In genomic region chr6:163603395-163603794, GRCh38 we compare ENCODE assay signal across 37 cellular contexts.
"Had no signal": no experiment of that assay in that cellular context is flagged by ENCODE, and none has a peak within 500 bp of the region (broad histone marks: within the 10 kb centered on the region; RNA-seq: fewer than 3 reads in every experiment).

No MANE protein-coding gene starts in this region.

- H3K36me3 ChIP-seq: adrenal gland, breast epithelium, cardiac muscle cell, colonic mucosa, gastrocnemius medialis, heart left ventricle, WERI-Rb-1 had no signal

- ATAC-seq: activated CD4-positive, alpha-beta T cell treated with anti-CD3 and anti-CD28 coated beads for 36 hours; activated CD8-positive, alpha-beta memory T cell treated with anti-CD3 and anti-CD28 coated beads, Interleukin-2, amount 10 ng/mL, durations not matched to agents 7 days and 5 days; activated CD8-positive, alpha-beta T cell treated with anti-CD3 and anti-CD28 coated beads, Interleukin-2, amount 10 ng/mL, durations not matched to agents 7 days and 5 days; activated naive CD8-positive, alpha-beta T cell treated with anti-CD3 and anti-CD28 coated beads, Interleukin-2, amount 50 U/mL, for 24 hours; body of pancreas; esophagus mucosa; foreskin keratinocyte; gastrocnemius medialis; heart left ventricle; T-helper 17 cell had no signal

- H3K27ac Mint-ChIP-seq: activated CD4-positive, alpha-beta memory T cell treated with anti-CD3 and anti-CD28 coated beads for 36 hours; activated CD4-positive, alpha-beta T cell treated with anti-CD3 and anti-CD28 coated beads for 36 hours; activated CD4-positive, alpha-beta T cell treated with anti-CD3 and anti-CD28 coated beads, Interleukin-2, amount 10 ng/mL, durations not matched to agents 24 days and 14 days; activated CD8-positive, alpha-beta memory T cell treated with anti-CD3 and anti-CD28 coated beads, Interleukin-2, amount 10 ng/mL, durations not matched to agents 7 days and 5 days; activated CD8-positive, alpha-beta T cell treated with anti-CD3 and anti-CD28 coated beads, Interleukin-2, amount 10 ng/mL, durations not matched to agents 7 days and 5 days; activated naive CD4-positive, alpha-beta T cell treated with anti-CD3 and anti-CD28 coated beads for 36 hours; activated naive CD4-positive, alpha-beta T cell treated with anti-CD3 and anti-CD28 coated beads, Interleukin-2, amount 50 U/mL, for 24 hours; activated naive CD8-positive, alpha-beta T cell treated with anti-CD3 and anti-CD28 coated beads, Interleukin-2, amount 50 U/mL, for 24 hours; activated T-helper 1 cell treated with anti-CD3 and anti-CD28 coated beads, Interleukin-12 subunit alpha, Interleukin-12 subunit beta, Interleukin-2, Interleukin-4 antibody, amounts not matched to agents 30 ng/mL and 10 ng/mL and 1 ng/mL, durations not matched to agents 14 hours and 24 hours and 36 hours; activated T-helper 2 cell treated with anti-CD3 and anti-CD28 coated beads, Interferon-gamma antibody, Interleukin-2, Interleukin-4, amounts not matched to agents 10 μg/mL and 5 μg/mL and 100 μg/mL, durations not matched to agents 14 hours and 24 hours and 36 hours; T-helper 17 cell; T-helper 2 cell treated with Interferon-gamma antibody and Interleukin-4, amounts not matched to agents 5 μg/mL and 100 μg/mL, for 36 hours had no signal

- H3K27me3 ChIP-seq: adrenal gland, body of pancreas, breast epithelium, cardiac muscle cell, colonic mucosa, foreskin keratinocyte, gastrocnemius medialis, heart left ventricle had no signal

- H3K36me3 Mint-ChIP-seq: activated CD4-positive, alpha-beta memory T cell treated with anti-CD3 and anti-CD28 coated beads for 36 hours; activated CD8-positive, alpha-beta memory T cell treated with anti-CD3 and anti-CD28 coated beads, Interleukin-2, amount 10 ng/mL, durations not matched to agents 7 days and 5 days; activated naive CD4-positive, alpha-beta T cell treated with anti-CD3 and anti-CD28 coated beads, Interleukin-2, amount 50 U/mL, for 24 hours; activated naive CD8-positive, alpha-beta T cell treated with anti-CD3 and anti-CD28 coated beads for 36 hours had no signal

- H3K4me1 ChIP-seq: adrenal gland, body of pancreas, breast epithelium, colonic mucosa, foreskin keratinocyte, gastrocnemius medialis, heart left ventricle had no signal

- H3K27me3 Mint-ChIP-seq: activated CD4-positive, alpha-beta memory T cell treated with anti-CD3 and anti-CD28 coated beads for 36 hours had no signal

- H3K9me3 Mint-ChIP-seq: activated naive CD4-positive, alpha-beta T cell treated with anti-CD3 and anti-CD28 coated beads, Interleukin-2, amount 50 U/mL, for 24 hours; activated naive CD8-positive, alpha-beta T cell treated with anti-CD3 and anti-CD28 coated beads for 36 hours; activated T-helper 2 cell treated with anti-CD3 and anti-CD28 coated beads, Interferon-gamma antibody, Interleukin-2, Interleukin-4, amounts not matched to agents 10 μg/mL and 5 μg/mL and 100 μg/mL, durations not matched to agents 14 hours and 24 hours and 36 hours; T-helper 2 cell treated with Interferon-gamma antibody and Interleukin-4, amounts not matched to agents 5 μg/mL and 100 μg/mL, for 36 hours had no signal

- H3K4me3 Mint-ChIP-seq: activated CD4-positive, alpha-beta memory T cell treated with anti-CD3 and anti-CD28 coated beads for 36 hours; activated CD4-positive, alpha-beta T cell treated with anti-CD3 and anti-CD28 coated beads for 36 hours; activated CD4-positive, alpha-beta T cell treated with anti-CD3 and anti-CD28 coated beads, Interleukin-2, amount 10 ng/mL, durations not matched to agents 24 days and 14 days; activated CD8-positive, alpha-beta memory T cell treated with anti-CD3 and anti-CD28 coated beads, Interleukin-2, amount 10 ng/mL, durations not matched to agents 7 days and 5 days; activated CD8-positive, alpha-beta T cell treated with anti-CD3 and anti-CD28 coated beads, Interleukin-2, amount 10 ng/mL, durations not matched to agents 7 days and 5 days; activated naive CD4-positive, alpha-beta T cell treated with anti-CD3 and anti-CD28 coated beads for 36 hours; activated naive CD4-positive, alpha-beta T cell treated with anti-CD3 and anti-CD28 coated beads, Interleukin-2, amount 50 U/mL, for 24 hours; activated naive CD8-positive, alpha-beta T cell treated with anti-CD3 and anti-CD28 coated beads for 36 hours; activated naive CD8-positive, alpha-beta T cell treated with anti-CD3 and anti-CD28 coated beads, Interleukin-2, amount 50 U/mL, for 24 hours; activated T-helper 1 cell treated with anti-CD3 and anti-CD28 coated beads, Interleukin-12 subunit alpha, Interleukin-12 subunit beta, Interleukin-2, Interleukin-4 antibody, amounts not matched to agents 30 ng/mL and 10 ng/mL and 1 ng/mL, durations not matched to agents 14 hours and 24 hours and 36 hours; T-helper 17 cell; T-helper 2 cell treated with Interferon-gamma antibody and Interleukin-4, amounts not matched to agents 5 μg/mL and 100 μg/mL, for 36 hours had no signal

- DNase-seq: activated CD4-positive, alpha-beta memory T cell treated with anti-CD3 and anti-CD28 coated beads for 36 hours; activated CD4-positive, alpha-beta T cell treated with anti-CD3 and anti-CD28 coated beads for 36 hours; activated CD4-positive, alpha-beta T cell treated with anti-CD3 and anti-CD28 coated beads, Interleukin-2, amount 10 ng/mL, durations not matched to agents 24 days and 14 days; activated CD4-positive, CD25-positive, alpha-beta regulatory T cell; activated CD4-positive, CD25-positive, alpha-beta regulatory T cell treated with anti-CD3 and anti-CD28 coated beads, Interleukin-2, amount 50 U/mL, for 72 hours; activated CD8-positive, alpha-beta memory T cell treated with anti-CD3 and anti-CD28 coated beads, Interleukin-2, amount 10 ng/mL, durations not matched to agents 7 days and 5 days; activated CD8-positive, alpha-beta memory T cell treated with anti-CD3 and anti-CD28 coated beads, Interleukin-2, amount 50 U/mL, for 4 hours; activated CD8-positive, alpha-beta T cell treated with anti-CD3 and anti-CD28 coated beads, Interleukin-2, amount 10 ng/mL, durations not matched to agents 7 days and 5 days; activated effector memory CD4-positive, alpha-beta T cell treated with anti-CD3 and anti-CD28 coated beads, Interleukin-2, amount 50 U/mL, for 16 hours; activated naive CD4-positive, alpha-beta T cell treated with anti-CD3 and anti-CD28 coated beads for 36 hours; activated naive CD8-positive, alpha-beta T cell treated with anti-CD3 and anti-CD28 coated beads for 36 hours; activated naive CD8-positive, alpha-beta T cell treated with anti-CD3 and anti-CD28 coated beads, Interleukin-2, amount 50 U/mL, for 24 hours; activated T-cell treated with anti-CD3 and anti-CD28 coated beads, Interleukin-2, amount 50 U/mL, for 1 hour; activated T-cell treated with anti-CD3 and anti-CD28 coated beads, Interleukin-2, amount 50 U/mL, for 48 hours; adrenal gland; amygdala; aorta; body of pancreas; central memory CD4-positive, alpha-beta T cell; cerebellar nuclear complex; colonic mucosa; effector CD8-positive, alpha-beta T cell; foreskin keratinocyte; gastrocnemius medialis; glutamatergic neuron; heart left ventricle; T-helper 1 cell; T-helper 17 cell; T1000; WERI-Rb-1 had no signal

- H3K4me3 ChIP-seq: adrenal gland, body of pancreas, breast epithelium, cardiac muscle cell, colonic mucosa, gastrocnemius medialis, heart left ventricle had no signal

- H3K27ac ChIP-seq: adrenal gland, body of pancreas, breast epithelium, cardiac muscle cell, colonic mucosa, foreskin keratinocyte, gastrocnemius medialis, heart left ventricle, WERI-Rb-1 had no signal

- H3K4me1 Mint-ChIP-seq: activated CD4-positive, alpha-beta T cell treated with anti-CD3 and anti-CD28 coated beads for 36 hours; activated CD4-positive, alpha-beta T cell treated with anti-CD3 and anti-CD28 coated beads, Interleukin-2, amount 10 ng/mL, durations not matched to agents 24 days and 14 days; activated naive CD4-positive, alpha-beta T cell treated with anti-CD3 and anti-CD28 coated beads, Interleukin-2, amount 50 U/mL, for 24 hours; activated naive CD8-positive, alpha-beta T cell treated with anti-CD3 and anti-CD28 coated beads for 36 hours had no signal

- H3K9me3 ChIP-seq: adrenal gland, body of pancreas, breast epithelium, colonic mucosa, gastrocnemius medialis, heart left ventricle had no signal
